1 cellular context compared by ENCODE assay signal in the genomic region with DNA sequence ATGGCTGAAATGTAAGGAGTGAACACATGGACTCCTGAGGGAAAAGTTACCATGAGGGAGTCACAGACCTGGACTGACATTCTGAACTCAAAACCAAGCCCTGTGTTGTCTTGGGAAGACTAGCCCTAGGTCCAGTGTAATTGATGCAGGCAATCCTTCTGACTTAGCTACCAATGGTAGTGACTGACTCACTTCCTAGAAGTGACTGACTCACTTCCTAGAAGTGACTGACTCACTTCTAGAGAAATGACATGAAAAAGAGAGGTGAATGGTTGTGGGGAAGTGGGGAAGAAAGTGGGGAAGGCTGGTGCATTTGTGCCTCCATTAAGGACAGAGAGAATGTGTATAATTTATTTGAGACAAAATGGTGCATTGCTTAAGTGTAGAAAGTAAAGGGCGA.
TF ChIP-seq lines count a peak whose summit lies in the region.

No MANE protein-coding gene starts in this region.

TF ChIP-seq in IMR-90, 13 proteins besides CTCF, POLR2A, EP300 and RAD21:
- no peak for TF ChIP-seq BHLHE40 (IDR thresholded peaks at IDR 0.05; ENCODE audit: low read depth, low read length)
- no peak for TF ChIP-seq RCOR1 (IDR thresholded peaks at IDR 0.05; ENCODE audit: insufficient replicate concordance, low read length)
- no peak for TF ChIP-seq CHD1 (IDR thresholded peaks at IDR 0.05; ENCODE audit: low read depth, low read length)
- TF ChIP-seq USF2 (IDR thresholded peaks at IDR 0.05; ENCODE audit: low read depth, low read length) = no peak
- no peak for TF ChIP-seq MAZ (IDR thresholded peaks at IDR 0.05; ENCODE audit: borderline replicate concordance, low read depth, low read length)
- no peak for TF ChIP-seq SMC3 (IDR thresholded peaks at IDR 0.05; ENCODE audit: low read depth, low read length)
